9 cellular contexts compared by ENCODE assay signal in genomic region chr1:226633541-226634155, GRCh38.
A peak's percentile ranks its signal among the peaks of the same experiment; 100 is the strongest.
DNase-seq lines count a peak whose midpoint lies in the region; ATAC-seq lines count a peak whose summit lies in the region.
"Had no signal": no experiment of that assay in that cellular context is flagged by ENCODE, and none has a peak within 500 bp of the region (broad histone marks: within the 10 kb centered on the region; RNA-seq: fewer than 3 reads in every experiment).

No MANE protein-coding gene starts in this region.

- peak; percentile 16 for ATAC-seq in HG03095 (IDR thresholded peaks at IDR 0.05; ENCODE audit: unreplicated experiment)
- peak; percentile 1 for ATAC-seq in stimulated activated naive CD8-positive, alpha-beta T cell treated with anti-CD3 and anti-CD28 coated beads, Interleukin-15, amount 100 ng/mL, for 72 hours
- no peak for ATAC-seq in HG03039 (IDR thresholded peaks at IDR 0.05; ENCODE audit: unreplicated experiment)

- peaks cover 94% of the 10 kb centered on the region for H3K4me1 Mint-ChIP-seq in stimulated activated naive CD8-positive, alpha-beta T cell treated with anti-CD3 and anti-CD28 coated beads, Interleukin-15, amount 100 ng/mL, for 72 hours

- H3K9me3 Mint-ChIP-seq in stimulated activated naive CD8-positive, alpha-beta T cell treated with anti-CD3 and anti-CD28 coated beads, Interleukin-15, amount 100 ng/mL, for 72 hours = no peaks in the 10 kb centered on the region

- H3K4me3 Mint-ChIP-seq in stimulated activated naive CD8-positive, alpha-beta T cell treated with anti-CD3 and anti-CD28 coated beads, Interleukin-15, amount 100 ng/mL, for 72 hours = peak overlapping the region; percentile 36 to 52

- DNase-seq in DMS 273 (lab: John Stamatoyannopoulos, UW; ENCODE audit: unreplicated experiment) (peak; percentile 88), DMS 273 treated with DMSO at 0.1 percent for 48 hours (lab: John Stamatoyannopoulos, UW) (no peak), COLO829 (ENCODE audit: low spot score) (no peak), NCI-H69 (lab: John Stamatoyannopoulos, UW) (no peak)
- DNase-seq in stimulated activated naive CD8-positive, alpha-beta T cell treated with anti-CD3 and anti-CD28 coated beads, Interleukin-15, amount 100 ng/mL, for 72 hours = no peak

- H3K27me3 Mint-ChIP-seq in stimulated activated naive CD8-positive, alpha-beta T cell treated with anti-CD3 and anti-CD28 coated beads, Interleukin-15, amount 100 ng/mL, for 72 hours = no peaks in the 10 kb centered on the region

- peak overlapping the region; percentile 70 for H3K27ac ChIP-seq in cingulate gyrus (ENCODE audit: low read depth, low read length)
- H3K27ac ChIP-seq: 22Rv1 had no signal

- peak overlapping the region; percentile 38 to 44 for H3K27ac Mint-ChIP-seq in stimulated activated naive CD8-positive, alpha-beta T cell treated with anti-CD3 and anti-CD28 coated beads, Interleukin-15, amount 100 ng/mL, for 72 hours
